8 cellular contexts compared by ENCODE assay signal in the genomic region with DNA sequence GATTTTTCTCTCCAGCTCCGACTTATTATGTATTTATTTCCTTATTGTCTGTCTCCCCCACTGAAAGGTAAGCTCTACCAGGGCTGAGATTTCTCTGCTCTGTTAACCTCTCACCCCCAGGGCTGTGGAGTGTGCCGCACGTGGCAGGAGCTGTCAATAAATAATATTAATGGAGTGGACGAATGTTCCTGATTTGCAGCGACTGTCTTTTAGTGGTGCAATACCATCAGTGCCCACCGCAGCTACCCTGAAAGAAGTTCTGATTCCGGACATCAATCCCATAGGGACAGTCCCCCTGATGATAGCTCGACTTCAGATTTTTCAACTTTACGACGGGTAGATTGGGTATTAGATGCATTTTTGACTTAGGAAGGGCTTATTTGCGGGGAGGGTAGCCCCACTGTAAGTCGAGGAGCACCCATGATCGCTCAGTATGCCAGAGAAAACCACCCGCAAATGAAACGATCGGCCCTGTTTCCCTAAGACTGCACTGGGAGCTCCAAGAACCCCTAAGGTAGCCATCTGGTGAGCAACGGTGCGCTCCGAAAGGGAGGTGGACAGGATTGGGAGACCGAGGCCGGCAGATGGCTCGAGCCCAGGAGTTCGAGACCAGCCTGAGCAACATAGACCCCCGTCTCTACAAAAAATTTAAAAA. TPM values are rescaled to one million over a fixed set of nuclear protein-coding genes. Genes with fewer than 3 reads are reported as not detected.
DNase-seq lines count a peak whose midpoint lies in the region; ATAC-seq and TF ChIP-seq lines count a peak whose summit lies in the region.

No MANE protein-coding gene starts in this region.

- H3K27me3 Mint-ChIP-seq in activated T-cell treated with anti-CD3 and anti-CD28 coated beads, Interleukin-2, amount 50 U/mL, for 24 hours: peaks cover 9% of the 10 kb centered on the region

- no peaks in the 10 kb centered on the region for H3K9me3 Mint-ChIP-seq in activated T-cell treated with anti-CD3 and anti-CD28 coated beads, Interleukin-2, amount 50 U/mL, for 24 hours

- peaks cover 21% of the 10 kb centered on the region for H3K36me3 Mint-ChIP-seq in activated T-cell treated with anti-CD3 and anti-CD28 coated beads, Interleukin-2, amount 50 U/mL, for 24 hours (ENCODE audit: low read depth)

- H3K27ac ChIP-seq in rectal smooth muscle tissue (ENCODE audit: low read depth, low read length): peak overlapping the region; percentile 73

- ATAC-seq in SK-N-SH treated with all-trans-retinoic acid at 6 μM for 48 hours (peak; percentile 55), GM21390 (IDR thresholded peaks at IDR 0.05; ENCODE audit: unreplicated experiment) (no peak)

- DNase-seq in activated T-cell treated with anti-CD3 and anti-CD28 coated beads, Interleukin-2, amount 50 U/mL, for 24 hours: no peak
- no peak for DNase-seq in activated T-cell treated with anti-CD3 and anti-CD28 coated beads, Interleukin-2, amount 50 U/mL, for 48 hours
- DNase-seq in fibroblast of villous mesenchyme (ENCODE audit: low read depth) (no peak), GOT3 (lab: John Stamatoyannopoulos, UW) (no peak), SIG-M5 (lab: John Stamatoyannopoulos, UW) (no peak)

- no peak for TF ChIP-seq CTCF in fibroblast of villous mesenchyme (IDR thresholded peaks at IDR 0.05; ENCODE audit: insufficient read depth, low read depth, low read length)

- H3K27me3 ChIP-seq in rectal smooth muscle tissue (ENCODE audit: control insufficient read depth, insufficient read depth, low read length): peaks cover 6% of the 10 kb centered on the region

- H3K4me3 Mint-ChIP-seq in activated T-cell treated with anti-CD3 and anti-CD28 coated beads, Interleukin-2, amount 50 U/mL, for 24 hours: peak overlapping the region; percentile 83

- peaks cover 13% of the 10 kb centered on the region for H3K4me1 ChIP-seq in rectal smooth muscle tissue (ENCODE audit: control insufficient read depth, insufficient read depth, low read length)

- H3K4me1 Mint-ChIP-seq in activated T-cell treated with anti-CD3 and anti-CD28 coated beads, Interleukin-2, amount 50 U/mL, for 24 hours (ENCODE audit: low read depth): peaks cover 51% of the 10 kb centered on the region

- H3K4me3 ChIP-seq in fibroblast of villous mesenchyme (ENCODE audit: low read depth, low read length): peak overlapping the region; percentile 76
- H3K4me3 ChIP-seq in rectal smooth muscle tissue (ENCODE audit: low read length): peak overlapping the region; percentile 81

- peak overlapping the region; percentile 86 for H3K27ac Mint-ChIP-seq in activated T-cell treated with anti-CD3 and anti-CD28 coated beads, Interleukin-2, amount 50 U/mL, for 24 hours

- no peaks in the 10 kb centered on the region for H3K36me3 ChIP-seq in rectal smooth muscle tissue (ENCODE audit: control insufficient read depth, insufficient read depth, low read length)

- H3K9ac ChIP-seq in rectal smooth muscle tissue (ENCODE audit: low read length): peak overlapping the region; percentile 5

TF ChIP-seq in SK-N-SH treated with all-trans-retinoic acid at 6 μM for 48 hours, 23 proteins besides CTCF, POLR2A, EP300 and RAD21:
- TF ChIP-seq BACH2 (CRISPR knock-in tag; IDR thresholded peaks at IDR 0.05; ENCODE audit: borderline replicate concordance) (no peak), TCF4 (CRISPR knock-in tag; IDR thresholded peaks at IDR 0.05; ENCODE audit: borderline replicate concordance) (no peak), SNAI2 (CRISPR knock-in tag; IDR thresholded peaks at IDR 0.05) (no peak)
- TF ChIP-seq, protein P1, sequence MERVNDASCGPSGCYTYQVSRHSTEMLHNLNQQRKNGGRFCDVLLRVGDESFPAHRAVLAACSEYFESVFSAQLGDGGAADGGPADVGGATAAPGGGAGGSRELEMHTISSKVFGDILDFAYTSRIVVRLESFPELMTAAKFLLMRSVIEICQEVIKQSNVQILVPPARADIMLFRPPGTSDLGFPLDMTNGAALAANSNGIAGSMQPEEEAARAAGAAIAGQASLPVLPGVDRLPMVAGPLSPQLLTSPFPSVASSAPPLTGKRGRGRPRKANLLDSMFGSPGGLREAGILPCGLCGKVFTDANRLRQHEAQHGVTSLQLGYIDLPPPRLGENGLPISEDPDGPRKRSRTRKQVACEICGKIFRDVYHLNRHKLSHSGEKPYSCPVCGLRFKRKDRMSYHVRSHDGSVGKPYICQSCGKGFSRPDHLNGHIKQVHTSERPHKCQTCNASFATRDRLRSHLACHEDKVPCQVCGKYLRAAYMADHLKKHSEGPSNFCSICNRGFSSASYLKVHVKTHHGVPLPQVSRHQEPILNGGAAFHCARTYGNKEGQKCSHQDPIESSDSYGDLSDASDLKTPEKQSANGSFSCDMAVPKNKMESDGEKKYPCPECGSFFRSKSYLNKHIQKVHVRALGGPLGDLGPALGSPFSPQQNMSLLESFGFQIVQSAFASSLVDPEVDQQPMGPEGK (CRISPR knock-in tag; IDR thresholded peaks at IDR 0.05; ENCODE audit: borderline replicate concordance): no peak

RNA-seq across cellular contexts. Expression of gene PPP2R2D, which starts 1.0 kb away (rescaled TPM):
- total RNA-seq in fibroblast of villous mesenchyme: 25.4 and 30.7 TPM in 2 replicates
